18 cellular contexts compared by ENCODE assay signal in genomic region chr1:17549384-17549783, GRCh38. TPM values are rescaled to one million over a fixed set of nuclear protein-coding genes. Genes with fewer than 3 reads are reported as not detected.
DNase-seq lines count a peak whose midpoint lies in the region; ATAC-seq and TF ChIP-seq lines count a peak whose summit lies in the region.
"Had no signal": no experiment of that assay in that cellular context is flagged by ENCODE, and none has a peak within 500 bp of the region (broad histone marks: within the 10 kb centered on the region; RNA-seq: fewer than 3 reads in every experiment).

No MANE protein-coding gene starts in this region.

- CTCF ChIA-PET in HEK293 (lab: Yijun Ruan, JAX): interaction anchor here (0.6 to 1.5 kb wide), 3 partner anchors 9 to 1167 kb away, joined by 3 to 4 read pairs (median 4); no protein-coding TSS in a partner anchor

- H3K36me3 ChIP-seq in HEK293 (ENCODE audit: control insufficient read depth in 2 of 2, insufficient read depth in 1 of 2, low read length in 2 of 2): no peaks in the 10 kb centered on the region
- H3K36me3 ChIP-seq in gastroesophageal sphincter: no peaks in the 10 kb centered on the region
- H3K36me3 ChIP-seq in thoracic aorta: no peaks in the 10 kb centered on the region
- H3K36me3 ChIP-seq: HAP-1 had no signal

- H3K27me3 ChIP-seq in gastroesophageal sphincter (no peaks in the 10 kb centered on the region), thoracic aorta (replicated peaks; ENCODE audit: insufficient read depth) (no peaks in the 10 kb centered on the region)

- H3K9me3 Mint-ChIP-seq in brain: no peaks in the 10 kb centered on the region
- H3K9me3 Mint-ChIP-seq: CD4-positive, alpha-beta T cell had no signal

- H3K4me3 ChIP-seq in HEK293 (ENCODE audit: low read depth, low read length): no peak overlapping the region
- no peak overlapping the region for H3K4me3 ChIP-seq in gastroesophageal sphincter
- no peak overlapping the region for H3K4me3 ChIP-seq in thoracic aorta
- H3K4me3 ChIP-seq: GM12878, GM23248, HAP-1 had no signal

- TF ChIP-seq CTCF in HEK293 (tag by site-specific recombination; IDR thresholded peaks at IDR 0.05) (no peak), brain (conservative IDR thresholded peaks at IDR 0.05) (no peak), gastroesophageal sphincter (IDR thresholded peaks at IDR 0.05) (no peak), thoracic aorta (IDR thresholded peaks at IDR 0.05) (no peak)

- no peak for TF ChIP-seq POLR2A in gastroesophageal sphincter (IDR thresholded peaks at IDR 0.05)

- POLR2A ChIA-PET in HEK293 (lab: Yijun Ruan, JAX): no interaction called here

- peaks cover 74% of the 10 kb centered on the region for H3K4me1 Mint-ChIP-seq in brain
- H3K4me1 Mint-ChIP-seq: B cell had no signal

- peak overlapping the region in 3 of 5 experiments; percentile 6 to 72 (median 69) for H3K27ac Mint-ChIP-seq in brain
- H3K27ac Mint-ChIP-seq: B cell; CD4-positive, alpha-beta T cell had no signal

- H3K4me1 ChIP-seq in HEK293 (ENCODE audit: control insufficient read depth, insufficient read depth, low read length): peaks cover 4% of the 10 kb centered on the region; the same call in 1 of the 2 replicates
- H3K4me1 ChIP-seq in gastroesophageal sphincter: peaks cover 15 to 98% (median 39%) of the 10 kb centered on the region in 3 donors
- H3K4me1 ChIP-seq in thoracic aorta (ENCODE audit: control insufficient read depth in 1 of 2, low read depth in 2 of 2): peaks cover 75 to 100% of the 10 kb centered on the region in 2 donors
- H3K4me1 ChIP-seq: HAP-1 had no signal

- no peak for TF ChIP-seq EP300 in gastroesophageal sphincter (IDR thresholded peaks at IDR 0.05)

- H3K27ac ChIP-seq in HEK293 (ENCODE audit: extremely low read depth, low read depth, low read length) (no peak overlapping the region), gastroesophageal sphincter (peak overlapping the region in 3 of 4 donors; percentile 48 to 97 (median 92)), thoracic aorta (peak overlapping the region; percentile 79 to 99)
- H3K27ac ChIP-seq: GM23248, HL-60 had no signal

- WGBS in gastroesophageal sphincter (ENCODE audit: low coverage in 1 of 2), 2 donors: 50 to 69% methylated on average over 2 to 3 of the region's 3 CpGs

- DNase-seq in thoracic aorta (ENCODE audit: low spot score): no peak
- no peak for DNase-seq in activated T-cell treated with anti-CD3 and anti-CD28 coated beads for 4 hours
- DNase-seq in amniotic stem cell (lab: John Stamatoyannopoulos, UW): no peak
- no peak for DNase-seq in NCI-H187 (lab: John Stamatoyannopoulos, UW)
- DNase-seq in NCI-H1417 (lab: John Stamatoyannopoulos, UW): no peak
- DNase-seq: ACHN; C1 segment of cervical spinal cord; Calu3; CD4-positive, alpha-beta T cell; DMS79; GM23248 had no signal

- no peak for ATAC-seq in gastroesophageal sphincter
- ATAC-seq in thoracic aorta (ENCODE audit: insufficient number of reproducible peaks, low FRiP score, low read depth): no peak
- ATAC-seq: GM12878 had no signal

- H3K4me3 Mint-ChIP-seq in brain: no peak overlapping the region
- H3K4me3 Mint-ChIP-seq: B cell; CD4-positive, alpha-beta T cell had no signal

- H3K27me3 Mint-ChIP-seq in brain: peaks cover 4% of the 10 kb centered on the region

- H3K9me3 ChIP-seq in HEK293 (ENCODE audit: control insufficient read depth, insufficient read depth, low read depth, low read length) (no peaks in the 10 kb centered on the region), gastroesophageal sphincter (no peaks in the 10 kb centered on the region), thoracic aorta (no peaks in the 10 kb centered on the region)
- H3K9me3 ChIP-seq: HAP-1 had no signal

- peaks cover 12% of the 10 kb centered on the region for H3K36me3 Mint-ChIP-seq in brain

TF ChIP-seq in HEK293, 187 proteins besides CTCF, POLR2A, EP300 and RAD21:
- TF ChIP-seq ZNF10 (tag by site-specific recombination; IDR thresholded peaks at IDR 0.05): no peak
- TF ChIP-seq SCRT1 (tag by site-specific recombination; IDR thresholded peaks at IDR 0.05; ENCODE audit: borderline replicate concordance): no peak
- TF ChIP-seq, protein P1, sequence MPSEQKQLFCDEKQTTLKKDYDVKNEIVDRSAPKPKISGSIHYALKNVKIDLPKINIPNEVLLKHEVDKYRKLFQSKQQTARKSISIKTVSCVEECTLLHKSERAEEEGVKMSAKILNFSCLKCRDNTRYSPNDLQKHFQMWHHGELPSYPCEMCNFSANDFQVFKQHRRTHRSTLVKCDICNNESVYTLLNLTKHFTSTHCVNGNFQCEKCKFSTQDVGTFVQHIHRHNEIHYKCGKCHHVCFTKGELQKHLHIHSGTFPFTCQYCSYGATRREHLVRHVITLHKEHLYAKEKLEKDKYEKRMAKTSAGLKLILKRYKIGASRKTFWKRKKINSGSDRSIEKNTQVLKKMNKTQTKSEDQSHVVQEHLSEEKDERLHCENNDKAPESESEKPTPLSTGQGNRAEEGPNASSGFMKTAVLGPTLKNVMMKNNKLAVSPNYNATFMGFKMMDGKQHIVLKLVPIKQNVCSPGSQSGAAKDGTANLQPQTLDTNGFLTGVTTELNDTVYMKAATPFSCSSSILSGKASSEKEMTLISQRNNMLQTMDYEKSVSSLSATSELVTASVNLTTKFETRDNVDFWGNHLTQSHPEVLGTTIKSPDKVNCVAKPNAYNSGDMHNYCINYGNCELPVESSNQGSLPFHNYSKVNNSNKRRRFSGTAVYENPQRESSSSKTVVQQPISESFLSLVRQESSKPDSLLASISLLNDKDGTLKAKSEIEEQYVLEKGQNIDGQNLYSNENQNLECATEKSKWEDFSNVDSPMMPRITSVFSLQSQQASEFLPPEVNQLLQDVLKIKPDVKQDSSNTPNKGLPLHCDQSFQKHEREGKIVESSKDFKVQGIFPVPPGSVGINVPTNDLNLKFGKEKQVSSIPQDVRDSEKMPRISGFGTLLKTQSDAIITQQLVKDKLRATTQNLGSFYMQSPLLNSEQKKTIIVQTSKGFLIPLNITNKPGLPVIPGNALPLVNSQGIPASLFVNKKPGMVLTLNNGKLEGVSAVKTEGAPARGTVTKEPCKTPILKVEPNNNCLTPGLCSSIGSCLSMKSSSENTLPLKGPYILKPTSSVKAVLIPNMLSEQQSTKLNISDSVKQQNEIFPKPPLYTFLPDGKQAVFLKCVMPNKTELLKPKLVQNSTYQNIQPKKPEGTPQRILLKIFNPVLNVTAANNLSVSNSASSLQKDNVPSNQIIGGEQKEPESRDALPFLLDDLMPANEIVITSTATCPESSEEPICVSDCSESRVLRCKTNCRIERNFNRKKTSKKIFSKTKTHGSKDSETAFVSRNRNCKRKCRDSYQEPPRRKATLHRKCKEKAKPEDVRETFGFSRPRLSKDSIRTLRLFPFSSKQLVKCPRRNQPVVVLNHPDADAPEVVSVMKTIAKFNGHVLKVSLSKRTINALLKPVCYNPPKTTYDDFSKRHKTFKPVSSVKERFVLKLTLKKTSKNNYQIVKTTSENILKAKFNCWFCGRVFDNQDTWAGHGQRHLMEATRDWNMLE (tag by site-specific recombination; conservative IDR thresholded peaks at IDR 0.05; ENCODE audit: low read depth): no peak
- no peak for TF ChIP-seq GLIS2 (tag by site-specific recombination; IDR thresholded peaks at IDR 0.05)
- TF ChIP-seq GLIS1 (tag by site-specific recombination; IDR thresholded peaks at IDR 0.05): peak; percentile 14; the same call in 1 of the 2 replicates
- TF ChIP-seq SALL2 (tag by site-specific recombination; IDR thresholded peaks at IDR 0.05; ENCODE audit: borderline replicate concordance): no peak
- TF ChIP-seq ZNF23 (tag by site-specific recombination; IDR thresholded peaks at IDR 0.05; ENCODE audit: borderline replicate concordance): no peak
- no peak for TF ChIP-seq ZNF76 (tag by site-specific recombination; IDR thresholded peaks at IDR 0.05; ENCODE audit: borderline replicate concordance, low read depth)
- peak; percentile 78 for TF ChIP-seq ZNF623 (tag by site-specific recombination; IDR thresholded peaks at IDR 0.05)
- no peak for TF ChIP-seq MYNN (tag by site-specific recombination; IDR thresholded peaks at IDR 0.05; ENCODE audit: borderline replicate concordance)
- TF ChIP-seq HOXA7 (CRISPR knock-in tag; IDR thresholded peaks at IDR 0.05; ENCODE audit: borderline replicate concordance): no peak
- TF ChIP-seq ZNF624 (tag by site-specific recombination; IDR thresholded peaks at IDR 0.05): no peak
- TF ChIP-seq ZNF473 (tag by site-specific recombination; IDR thresholded peaks at IDR 0.05): no peak
- no peak for TF ChIP-seq RBAK (tag by site-specific recombination; IDR thresholded peaks at IDR 0.05)
- no peak for TF ChIP-seq GLI4 (tag by site-specific recombination; IDR thresholded peaks at IDR 0.05)
- TF ChIP-seq ZNF530 (tag by site-specific recombination; IDR thresholded peaks at IDR 0.05; ENCODE audit: low read depth): no peak
- TF ChIP-seq ZNF544 (tag by site-specific recombination; IDR thresholded peaks at IDR 0.05): no peak

RNA-seq across cellular contexts. Expression of gene ARHGEF10L, which starts 9.9 kb away (rescaled TPM):
- 16.2 TPM for polyA plus RNA-seq in brain (ENCODE audit: insufficient read depth, low read depth, low replicate concordance)
- total RNA-seq in gastroesophageal sphincter: 10 to 100 TPM; 50.9 to 97.0 (median 80.3) TPM
- total RNA-seq in thoracic aorta: 100 to 1,000 TPM; 226 to 301 TPM
